In the genomic region with DNA sequence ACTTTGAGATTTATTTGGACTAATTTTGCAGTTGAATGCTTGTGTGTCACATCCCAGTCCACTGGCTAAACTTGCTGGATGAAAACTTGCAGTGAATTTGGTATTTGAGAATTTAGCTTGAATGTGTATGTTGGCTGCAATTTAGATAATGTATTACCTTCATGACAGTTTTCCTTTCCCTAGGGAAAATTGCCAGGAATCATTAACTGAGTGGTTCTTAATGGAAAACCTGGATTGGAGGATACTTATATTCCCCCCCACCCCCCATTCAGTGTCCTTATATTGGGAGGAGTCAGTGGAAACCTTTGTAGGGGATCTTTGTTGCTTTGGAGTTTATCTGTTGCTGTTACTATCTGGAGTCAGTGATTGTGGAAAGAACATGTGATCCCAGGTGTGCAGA, we compare ENCODE assay signal across 12 cellular contexts.
DNase-seq lines count a peak whose midpoint lies in the region; ATAC-seq, FAIRE-seq and TF ChIP-seq lines count a peak whose summit lies in the region.
"Had no signal": no experiment of that assay in that cellular context is flagged by ENCODE, and none has a peak within 500 bp of the region (broad histone marks: within the 10 kb centered on the region; RNA-seq: fewer than 3 reads in every experiment).

No MANE protein-coding gene starts in this region.

- H3K79me2 ChIP-seq in hepatocyte, result peaks cover 61% of the 10 kb centered on the region

- peak overlapping the region; percentile 95 for H3K4me2 ChIP-seq in hepatocyte

- no peaks in the 10 kb centered on the region for H3K9me3 Mint-ChIP-seq in activated T-cell treated with anti-CD3 and anti-CD28 coated beads, Interleukin-2, amount 50 U/mL, for 72 hours
- no peaks in the 10 kb centered on the region for H3K9me3 Mint-ChIP-seq in activated CD4-positive, alpha-beta memory T cell treated with anti-CD3 and anti-CD28 coated beads for 36 hours

- TF ChIP-seq CTCF in hepatocyte (IDR thresholded peaks at IDR 0.05; ENCODE audit: poor library complexity) (no peak), stomach (IDR thresholded peaks at IDR 0.05) (no peak), GM13976 (IDR thresholded peaks at IDR 0.05; ENCODE audit: borderline replicate concordance, control extremely low read depth, extremely low read depth, insufficient read depth, missing control alignments) (no peak)

- H3K27me3 ChIP-seq in hepatocyte (no peaks in the 10 kb centered on the region), stomach (no peaks in the 10 kb centered on the region)

- peaks cover 4% of the 10 kb centered on the region for H3K9me3 ChIP-seq in hepatocyte (ENCODE audit: low read depth)
- H3K9me3 ChIP-seq in stomach, result peaks cover 0 to 4% (median 0%) of the 10 kb centered on the region in 4 donors

- peaks cover 13% of the 10 kb centered on the region for H3K4me1 ChIP-seq in hepatocyte (ENCODE audit: insufficient read depth)
- peaks cover 4 to 49% (median 25%) of the 10 kb centered on the region in 4 donors for H3K4me1 ChIP-seq in stomach

- no peak for TF ChIP-seq POLR2A in stomach (IDR thresholded peaks at IDR 0.05)

- in situ Hi-C loops in GM13976 (cut with MboI; ENCODE audit: low sequenced_read_pairs, unreplicated experiment), result no loop called here

- no peak for DNase-seq in activated T-cell treated with anti-CD3 and anti-CD28 coated beads, Interleukin-2, amount 50 U/mL, for 72 hours
- DNase-seq in activated T-cell treated with anti-CD3 and anti-CD28 coated beads, Interleukin-2, amount 50 U/mL, for 1 hour, result no peak
- no peak for DNase-seq in activated CD4-positive, alpha-beta memory T cell treated with anti-CD3 and anti-CD28 coated beads for 36 hours
- no peak for DNase-seq in hepatocyte (ENCODE audit: low spot score)
- DNase-seq in stomach, result no peak
- no peak for DNase-seq in putamen (ENCODE audit: low spot score)
- no peak for DNase-seq in urothelium cell line (ENCODE audit: low spot score)
- DNase-seq in GM13976 (ENCODE audit: low spot score), result no peak
- DNase-seq: central memory CD4-positive, alpha-beta T cell; COR-L47; NCI-H1694 had no signal

- H3K4me3 ChIP-seq in hepatocyte (peak overlapping the region; percentile 50), stomach (peak overlapping the region in 3 of 4 donors; percentile 76 to 82 (median 80))

- H3K9me2 ChIP-seq in hepatocyte (replicated peaks; ENCODE audit: insufficient read depth), result no peaks in the 10 kb centered on the region

- H3K27ac ChIP-seq in hepatocyte, result peak overlapping the region; percentile 95
- H3K27ac ChIP-seq in stomach, result peak overlapping the region in 1 of 5 donors; percentile 96

- H4K20me1 ChIP-seq in hepatocyte (ENCODE audit: insufficient read depth, poor library complexity, severe bottlenecking), result peaks cover 18% of the 10 kb centered on the region

- ATAC-seq in activated T-cell treated with anti-CD3 and anti-CD28 coated beads, Interleukin-2, amount 50 U/mL, for 72 hours (replicated peaks in 1 of 2), result no peak

- no peak for TF ChIP-seq EP300 in stomach (IDR thresholded peaks at IDR 0.05)

- H3K4me1 Mint-ChIP-seq in activated T-cell treated with anti-CD3 and anti-CD28 coated beads, Interleukin-2, amount 50 U/mL, for 72 hours (ENCODE audit: low read depth), result peaks cover 51% of the 10 kb centered on the region
- H3K4me1 Mint-ChIP-seq in activated CD4-positive, alpha-beta memory T cell treated with anti-CD3 and anti-CD28 coated beads for 36 hours (ENCODE audit: low read depth), result peaks cover 45% of the 10 kb centered on the region

- intact Hi-C loops in activated CD4-positive, alpha-beta memory T cell treated with anti-CD3 and anti-CD28 coated beads for 36 hours (cut with micrococcal nuclease), result no loop called here
- intact Hi-C loops in stomach (cut with DNase I; ENCODE audit: low total_unique reads), result no loop called here

- H3K36me3 ChIP-seq in hepatocyte (replicated peaks; ENCODE audit: insufficient read depth, low read depth) (no peaks in the 10 kb centered on the region), stomach (peaks cover 0 to 4% (median 0%) of the 10 kb centered on the region in 4 donors)

- peak overlapping the region; percentile 64 for H3K27ac Mint-ChIP-seq in activated T-cell treated with anti-CD3 and anti-CD28 coated beads, Interleukin-2, amount 50 U/mL, for 72 hours
- H3K27ac Mint-ChIP-seq in activated CD4-positive, alpha-beta memory T cell treated with anti-CD3 and anti-CD28 coated beads for 36 hours, result no peak overlapping the region

- POLR2A ChIA-PET in activated CD4-positive, alpha-beta memory T cell treated with anti-CD3 and anti-CD28 coated beads for 36 hours (lab: Charles Lee), result no interaction called here

- H3K27me3 Mint-ChIP-seq in activated T-cell treated with anti-CD3 and anti-CD28 coated beads, Interleukin-2, amount 50 U/mL, for 72 hours (ENCODE audit: low read depth), result no peaks in the 10 kb centered on the region
- no peaks in the 10 kb centered on the region for H3K27me3 Mint-ChIP-seq in activated CD4-positive, alpha-beta memory T cell treated with anti-CD3 and anti-CD28 coated beads for 36 hours

- peaks cover 2% of the 10 kb centered on the region in 2 donors for H3K36me3 Mint-ChIP-seq in activated T-cell treated with anti-CD3 and anti-CD28 coated beads, Interleukin-2, amount 50 U/mL, for 72 hours (ENCODE audit: insufficient read depth in 2 of 2)
- peaks cover 4% of the 10 kb centered on the region for H3K36me3 Mint-ChIP-seq in activated CD4-positive, alpha-beta memory T cell treated with anti-CD3 and anti-CD28 coated beads for 36 hours

- H3K4me3 Mint-ChIP-seq in activated T-cell treated with anti-CD3 and anti-CD28 coated beads, Interleukin-2, amount 50 U/mL, for 72 hours, result peak overlapping the region; percentile 93 to 97
- H3K4me3 Mint-ChIP-seq in activated CD4-positive, alpha-beta memory T cell treated with anti-CD3 and anti-CD28 coated beads for 36 hours, result peak overlapping the region; percentile 90

- no peak overlapping the region for H2AFZ ChIP-seq in hepatocyte

- CTCF ChIA-PET in activated CD4-positive, alpha-beta memory T cell treated with anti-CD3 and anti-CD28 coated beads for 36 hours (lab: Charles Lee), result no interaction called here

- no peak for FAIRE-seq in urothelium cell line (lab: Jason Lieb, UNC)
- FAIRE-seq: TTC549 had no signal
